Comparison of ENCODE assay signal across 10 cellular contexts in the genomic region with DNA sequence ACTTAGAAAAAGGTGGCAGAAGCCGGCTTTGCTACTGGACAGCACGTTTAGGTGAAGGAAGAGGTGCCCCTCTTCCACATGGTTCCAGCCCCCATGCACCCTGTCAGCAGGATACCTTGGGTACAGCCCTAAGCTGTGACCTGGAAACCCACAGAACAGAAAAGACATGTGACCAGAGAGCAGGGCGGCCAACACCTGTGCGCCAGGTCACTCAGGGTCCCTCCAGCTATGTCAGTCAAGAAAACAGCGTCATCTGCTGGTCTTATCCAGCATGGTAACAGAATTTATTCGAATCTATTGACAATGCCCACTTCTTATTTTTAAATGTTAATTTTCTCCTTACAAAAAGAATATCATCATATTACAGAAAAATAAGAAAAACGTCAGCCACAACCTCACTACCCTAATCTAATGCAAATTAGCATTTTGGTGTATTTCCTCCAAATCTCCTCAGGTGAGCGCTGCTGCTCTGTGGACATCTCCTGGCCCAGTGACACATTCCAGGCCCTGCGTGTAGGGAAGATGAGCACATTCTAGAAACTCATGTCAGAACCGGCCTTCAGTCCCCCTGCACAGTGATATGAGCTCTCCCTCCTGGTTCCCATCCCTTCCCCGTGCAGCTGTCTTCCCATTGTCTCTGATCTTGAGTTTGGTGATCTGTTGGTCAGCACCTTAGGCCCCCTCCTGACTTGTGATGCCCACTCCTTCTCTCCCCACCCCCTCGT. TPM values are rescaled to one million over a fixed set of nuclear protein-coding genes. Genes with fewer than 3 reads are reported as not detected.
DNase-seq lines count a peak whose midpoint lies in the region; ATAC-seq and TF ChIP-seq lines count a peak whose summit lies in the region.
"Had no signal": no experiment of that assay in that cellular context is flagged by ENCODE, and none has a peak within 500 bp of the region (broad histone marks: within the 10 kb centered on the region; RNA-seq: fewer than 3 reads in every experiment).

No MANE protein-coding gene starts in this region.

- DNase-seq in ELF-1 (ENCODE audit: low read depth, low spot score), result peak; percentile 56
- DNase-seq in HuH-7.5 (ENCODE audit: low spot score), result peak; percentile 55
- DNase-seq in cardiac fibroblast (ENCODE audit: low read depth in 2 of 2), result peak in 1 of 2 donors; percentile 38
- peak in 1 of 3 donors; percentile 51 for DNase-seq in mucosa of descending colon
- no peak for DNase-seq in SJCRH30
- DNase-seq in GM19238 (ENCODE audit: insufficient read length, low spot score), result no peak
- DNase-seq: NCI-H2171, uterus had no signal

- intact Hi-C loops in mucosa of descending colon (cut with DNase I, micrococcal nuclease), result no loop called here

- no peak overlapping the region for H3K27ac ChIP-seq in SJCRH30
- H3K27ac ChIP-seq: uterus had no signal

- H3K4me3 ChIP-seq in cardiac fibroblast (replicated peaks in 1 of 2; ENCODE audit: low read depth in 2 of 2, low read length in 2 of 2) (no peak overlapping the region), mucosa of descending colon (no peak overlapping the region), SJCRH30 (no peak overlapping the region)
- H3K4me3 ChIP-seq: uterus had no signal

- no peaks in the 10 kb centered on the region for H3K27me3 ChIP-seq in SJCRH30
- H3K27me3 ChIP-seq: uterus had no signal

- H3K4me1 ChIP-seq in mucosa of descending colon (ENCODE audit: low read depth), result no peaks in the 10 kb centered on the region
- H3K4me1 ChIP-seq in SJCRH30, result no peaks in the 10 kb centered on the region
- H3K4me1 ChIP-seq: uterus had no signal

- H3K36me3 ChIP-seq in mucosa of descending colon (ENCODE audit: low read depth) (no peaks in the 10 kb centered on the region), SJCRH30 (no peaks in the 10 kb centered on the region)
- H3K36me3 ChIP-seq: uterus had no signal

- ATAC-seq in mucosa of descending colon (peak; percentile 74), GM18907 (IDR thresholded peaks at IDR 0.05; ENCODE audit: unreplicated experiment) (no peak), HG03571 (IDR thresholded peaks at IDR 0.05; ENCODE audit: unreplicated experiment) (no peak)

- no peaks in the 10 kb centered on the region for H3K9me3 ChIP-seq in mucosa of descending colon
- H3K9me3 ChIP-seq in SJCRH30 (replicated peaks), result no peaks in the 10 kb centered on the region
- H3K9me3 ChIP-seq: uterus had no signal

- TF ChIP-seq CTCF in cardiac fibroblast (IDR thresholded peaks at IDR 0.05; ENCODE audit: low read depth, low read length) (peak; percentile 50), mucosa of descending colon (IDR thresholded peaks at IDR 0.05) (no peak)

RNA-seq across cellular contexts. Expression of gene GTF2H5, which starts 37.2 kb away (rescaled TPM):
- 10 to 100 TPM; 11.2 to 15.8 (median 13.2) TPM for total RNA-seq in mucosa of descending colon
- total RNA-seq in SJCRH30 (2014; rRNA removed; shearing (Covaris generic)), result 6.7 and 7.9 TPM in 2 replicates

RNA-seq across cellular contexts. Expression of gene SERAC1, which starts 37.3 kb away (rescaled TPM):
- total RNA-seq in mucosa of descending colon, result 10 to 100 TPM in 1 of 3 donors, 1 to 10 TPM in 2; 5.8 to 12.2 (median 8.0) TPM
- total RNA-seq in SJCRH30 (2014; rRNA removed; shearing (Covaris generic)), result 11.2 and 12.3 TPM in 2 replicates

Comparison
In these comparisons a context has a peak if more than half of its experiments do, and no peak if none do; other contexts are left out.
1. DNase-seq: peak in ELF-1 (single experiment) and HuH-7.5 (single experiment); none in SJCRH30 (0 of 2) and GM19238 (single experiment).